8 cellular contexts compared by ENCODE assay signal in the genomic region with DNA sequence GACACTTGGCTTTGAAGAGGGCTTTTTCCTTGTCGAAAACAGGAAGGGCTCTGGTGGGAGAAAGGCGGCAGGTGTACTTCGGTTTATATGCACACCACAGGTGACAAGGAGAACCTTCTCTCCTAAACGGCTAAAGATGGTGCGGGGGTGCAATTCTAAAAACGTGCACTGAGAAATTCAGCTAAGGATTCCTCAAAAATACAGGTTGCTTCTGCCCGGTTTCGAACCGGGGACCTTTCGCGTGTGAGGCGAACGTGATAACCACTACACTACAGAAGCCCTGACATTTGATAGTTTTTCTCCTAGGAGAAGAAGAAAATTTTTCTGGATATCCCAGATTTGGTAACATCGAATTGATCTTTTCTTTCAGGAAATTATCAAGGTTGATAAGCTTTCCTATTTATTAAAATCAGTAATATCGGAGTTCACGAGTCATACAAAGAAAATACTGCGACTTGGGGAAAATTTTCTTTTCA. TPM values are rescaled to one million over a fixed set of nuclear protein-coding genes. Genes with fewer than 3 reads are reported as not detected.
DNase-seq lines count a peak whose midpoint lies in the region; ATAC-seq, FAIRE-seq and TF ChIP-seq lines count a peak whose summit lies in the region.

No MANE protein-coding gene starts in this region.

- H3K79me2 ChIP-seq in PC-3 (ENCODE audit: low read length) (no peaks in the 10 kb centered on the region), trophoblast cell (ENCODE audit: control insufficient read depth, insufficient read depth, low read length, poor library complexity) (peaks cover 2% of the 10 kb centered on the region)

- H3K36me3 ChIP-seq in A673 (ENCODE audit: insufficient read depth, low read length, poor library complexity, severe bottlenecking) (no peaks in the 10 kb centered on the region), PC-3 (ENCODE audit: low read depth, low read length) (no peaks in the 10 kb centered on the region), trophoblast cell (ENCODE audit: control insufficient read depth in 1 of 2, insufficient read depth in 2 of 2, low read length in 2 of 2) (no peaks in the 10 kb centered on the region)

- H3F3A ChIP-seq in PC-3 (ENCODE audit: low read length, unreplicated experiment): no peaks in the 10 kb centered on the region

- peak overlapping the region; percentile 83 for H3K4me2 ChIP-seq in PC-3 (ENCODE audit: low read length)
- peak overlapping the region; percentile 68 for H3K4me2 ChIP-seq in trophoblast cell (ENCODE audit: low read length)

- H3K4me1 ChIP-seq in A673 (ENCODE audit: insufficient read depth, low read length, poor library complexity, severe bottlenecking) (peaks cover 6% of the 10 kb centered on the region), PC-3 (ENCODE audit: insufficient read depth, low read length) (no peaks in the 10 kb centered on the region; the same call in 1 of the 2 replicates), trophoblast cell (ENCODE audit: control insufficient read depth in 1 of 2, insufficient read depth in 2 of 2, low read length in 2 of 2) (peaks cover under 1 to 3% of the 10 kb centered on the region in 2 experiments)

- peak; percentile 48 for FAIRE-seq in H54 (lab: Jason Lieb, UNC)

- H3K27me3 ChIP-seq in A673 (replicated peaks; ENCODE audit: insufficient read depth, low read depth, low read length, poor library complexity): no peaks in the 10 kb centered on the region
- no peaks in the 10 kb centered on the region for H3K27me3 ChIP-seq in PC-3 (ENCODE audit: low read length)
- H3K27me3 ChIP-seq in trophoblast cell (ENCODE audit: insufficient read depth, low read length): no peaks in the 10 kb centered on the region

- DNase-seq in A673 (ENCODE audit: low spot score) (peak; percentile 82), H54 (ENCODE audit: insufficient read length, low spot score) (no peak), PC-3 (peak; percentile 74), cerebellum (ENCODE audit: low spot score) (peak; percentile 22), trophoblast cell (peak in 1 of 2 donors; percentile 73)
- no peak for DNase-seq in activated CD4-positive, CD25-positive, alpha-beta regulatory T cell treated with anti-CD3 and anti-CD28 coated beads, Interleukin-2, amount 50 U/mL, for 72 hours

- H3K27ac Mint-ChIP-seq in stimulated activated memory B cell treated with anti-CD40 and anti-IgM and Interleukin-4, amounts not matched to agents 10 μg/mL and 1 μg/mL and 100 μg/mL, for 72 hours: no peak overlapping the region

- H2BK5ac ChIP-seq in trophoblast cell (ENCODE audit: low read depth, low read length, poor library complexity): no peak overlapping the region

- no peak overlapping the region for H3K23ac ChIP-seq in trophoblast cell (ENCODE audit: low read length)

- H2BK12ac ChIP-seq in trophoblast cell (ENCODE audit: low read length): no peak overlapping the region

- peaks cover 13% of the 10 kb centered on the region for H3K9me3 Mint-ChIP-seq in stimulated activated memory B cell treated with anti-CD40 and anti-IgM and Interleukin-4, amounts not matched to agents 10 μg/mL and 1 μg/mL and 100 μg/mL, for 72 hours

- ATAC-seq in PC-3: peak; percentile 71
- ATAC-seq in stimulated activated memory B cell treated with anti-CD40 and anti-IgM and Interleukin-4, amounts not matched to agents 10 μg/mL and 1 μg/mL and 100 μg/mL, for 72 hours: no peak
- no peak for ATAC-seq in GM18907 (IDR thresholded peaks at IDR 0.05; ENCODE audit: unreplicated experiment)

- H3K9ac ChIP-seq in PC-3 (ENCODE audit: low read length) (peak overlapping the region; percentile 25; the same call in 1 of the 2 replicates), trophoblast cell (ENCODE audit: low read length) (no peak overlapping the region)

- H3K4me3 Mint-ChIP-seq in stimulated activated memory B cell treated with anti-CD40 and anti-IgM and Interleukin-4, amounts not matched to agents 10 μg/mL and 1 μg/mL and 100 μg/mL, for 72 hours: no peak overlapping the region

- no peak overlapping the region for H2BK120ac ChIP-seq in trophoblast cell (ENCODE audit: insufficient read depth, low read length, poor library complexity)

- no peak overlapping the region for H4K91ac ChIP-seq in trophoblast cell (ENCODE audit: low read depth, low read length)

- H3K27me3 Mint-ChIP-seq in stimulated activated memory B cell treated with anti-CD40 and anti-IgM and Interleukin-4, amounts not matched to agents 10 μg/mL and 1 μg/mL and 100 μg/mL, for 72 hours: peaks cover 70% of the 10 kb centered on the region

- H3K14ac ChIP-seq in trophoblast cell (ENCODE audit: low read length): no peak overlapping the region

- no peak overlapping the region for H2AK5ac ChIP-seq in trophoblast cell (ENCODE audit: low read length)

- H3K79me1 ChIP-seq in trophoblast cell (ENCODE audit: low read length): no peaks in the 10 kb centered on the region

- CTCF ChIA-PET in A673 (lab: Charles Lee): no interaction called here
- CTCF ChIA-PET in PC-3 (lab: Charles Lee): no interaction called here

- H3K27ac ChIP-seq in A673 (ENCODE audit: low read depth, low read length, poor library complexity, severe bottlenecking) (peak overlapping the region; percentile 26), PC-3 (ENCODE audit: low read length) (no peak overlapping the region), trophoblast cell (ENCODE audit: low read depth, low read length) (no peak overlapping the region)

- no peaks in the 10 kb centered on the region for H4K20me1 ChIP-seq in PC-3 (ENCODE audit: low read length)

- intact Hi-C loops in A673 (cut with micrococcal nuclease; ENCODE audit: unreplicated experiment) (no loop called here), PC-3 (cut with micrococcal nuclease) (no loop called here)

- H3K4me1 Mint-ChIP-seq in stimulated activated memory B cell treated with anti-CD40 and anti-IgM and Interleukin-4, amounts not matched to agents 10 μg/mL and 1 μg/mL and 100 μg/mL, for 72 hours: peaks cover 6% of the 10 kb centered on the region

- no peak overlapping the region for H4K8ac ChIP-seq in trophoblast cell (ENCODE audit: low read depth, low read length)

- peaks cover 5% of the 10 kb centered on the region for H3K36me3 Mint-ChIP-seq in stimulated activated memory B cell treated with anti-CD40 and anti-IgM and Interleukin-4, amounts not matched to agents 10 μg/mL and 1 μg/mL and 100 μg/mL, for 72 hours

- no peak overlapping the region for H4K12ac ChIP-seq in trophoblast cell (ENCODE audit: low read depth, low read length)

- peak overlapping the region; percentile 76 for H2AFZ ChIP-seq in PC-3 (ENCODE audit: low read length)
- peak overlapping the region; percentile 92 for H2AFZ ChIP-seq in trophoblast cell (ENCODE audit: insufficient read depth, low read length, poor library complexity)

- no peak overlapping the region for H3K18ac ChIP-seq in trophoblast cell (ENCODE audit: low read length)

- no CpG with 5 or more reads among the region's 17 CpGs for WGBS in trophoblast cell (ENCODE audit: extremely low coverage, insufficient coverage, insufficient read length)

- H3K9me3 ChIP-seq in A673 (ENCODE audit: low read depth, low read length, poor library complexity, severe bottlenecking) (no peaks in the 10 kb centered on the region), PC-3 (ENCODE audit: low read length) (no peaks in the 10 kb centered on the region), trophoblast cell (ENCODE audit: insufficient read depth, low read depth, low read length) (no peaks in the 10 kb centered on the region)

- H3K9me2 ChIP-seq in PC-3 (replicated peaks; ENCODE audit: low read length): no peaks in the 10 kb centered on the region

- H3K4ac ChIP-seq in trophoblast cell (ENCODE audit: low read depth, low read length): no peak overlapping the region

- BruUV-seq in A673 (replicated peaks; lab: Mats Ljungman, UMichigan) (no TSS peak), PC-3 (replicated peaks; lab: Mats Ljungman, UMichigan) (no TSS peak)

- POLR2A ChIA-PET in A673 (lab: Charles Lee; ENCODE audit: low non-redundant PET) (interaction anchor here (0.6 kb wide), 1 partner anchor 80 kb away, joined by 3 read pairs; no protein-coding TSS in a partner anchor), PC-3 (lab: Charles Lee; ENCODE audit: unreplicated experiment) (no interaction called here)

- TF ChIP-seq POLR2A in H54 (IDR thresholded peaks at IDR 0.05; ENCODE audit: low read depth, low read length): no peak

- TF ChIP-seq CTCF in A673 (conservative IDR thresholded peaks at IDR 0.05; ENCODE audit: low read depth, low read length) (no peak), PC-3 (conservative IDR thresholded peaks at IDR 0.05; ENCODE audit: low read depth, low read length) (no peak)

- peak overlapping the region; percentile 54 for H3K4me3 ChIP-seq in A673 (ENCODE audit: low read depth, low read length, poor library complexity, severe bottlenecking)
- H3K4me3 ChIP-seq in PC-3 (ENCODE audit: low read length): peak overlapping the region; percentile 75
- peak overlapping the region; percentile 79 for H3K4me3 ChIP-seq in trophoblast cell (ENCODE audit: low read depth, low read length)

RNA-seq across cellular contexts. Expression of a gene that starts 32.0 kb away (rescaled TPM):
- total RNA-seq in A673 (2021): not detected in 2 replicates
- not detected in 2 replicates for total RNA-seq in PC-3 (2014; rRNA removed)
- total RNA-seq in cerebellum: not detected
- 0.01 TPM in 2 replicates for polyA plus RNA-seq in trophoblast cell (2013)

RNA-seq across cellular contexts. Expression of a gene that starts 32.6 kb away (rescaled TPM):
- total RNA-seq in A673 (2021) (0.64 and 0.85 TPM in 2 replicates), PC-3 (2014; rRNA removed) (7.3 and 15.9 TPM in 2 replicates), cerebellum (not detected)
- polyA plus RNA-seq in trophoblast cell (2013): 10.0 and 10.1 TPM in 2 replicates

Comparison
In these comparisons a context has a peak if more than half of its experiments do, and no peak if none do; other contexts are left out.
1. DNase-seq: peak in A673 (single experiment), PC-3 (single experiment) and cerebellum (single experiment); none in H54 (single experiment) and activated CD4-positive, CD25-positive, alpha-beta regulatory T cell treated with anti-CD3 and anti-CD28 coated beads, Interleukin-2, amount 50 U/mL, for 72 hours (single experiment).
2. Peak in every context shown above with its lines, with median percentiles within 50 percentile points of each other: H3K4me3 ChIP-seq.